ENCODE assay signal across 8 cellular contexts in genomic region chr18:54269924-54270844, GRCh38. TPM values are rescaled to one million over a fixed set of nuclear protein-coding genes. Genes with fewer than 3 reads are reported as not detected.
DNase-seq lines count a peak whose midpoint lies in the region; ATAC-seq and TF ChIP-seq lines count a peak whose summit lies in the region.

No MANE protein-coding gene starts in this region.

- H3K4me3 Mint-ChIP-seq in brain (peak overlapping the region; percentile 86 to 96 (median 93)), immature natural killer cell (peak overlapping the region; percentile 92 to 97 (median 95))

- H3K4me1 Mint-ChIP-seq in brain: peaks cover 51% of the 10 kb centered on the region
- H3K4me1 Mint-ChIP-seq in immature natural killer cell: peaks cover 19 to 27% of the 10 kb centered on the region in 2 donors

- peak overlapping the region; percentile 81 to 97 (median 92) for H3K27ac Mint-ChIP-seq in brain
- peak overlapping the region; percentile 94 to 98 (median 96) for H3K27ac Mint-ChIP-seq in immature natural killer cell

- peaks cover 0 to 2% (median 0%) of the 10 kb centered on the region in 5 experiments for H3K9me3 Mint-ChIP-seq in brain
- no peaks in the 10 kb centered on the region for H3K9me3 Mint-ChIP-seq in immature natural killer cell

- peaks cover 4% of the 10 kb centered on the region for H3K27me3 Mint-ChIP-seq in brain
- H3K27me3 Mint-ChIP-seq in immature natural killer cell (ENCODE audit: low read depth in 3 of 3): peaks cover 6 to 12% (median 8%) of the 10 kb centered on the region in 3 donors

- peak; percentile 82 for DNase-seq in GDM1 (lab: John Stamatoyannopoulos, UW)
- DNase-seq in KG1 (lab: John Stamatoyannopoulos, UW): peak; percentile 71
- peak; percentile 62 to 78 for DNase-seq in SW 1271 (lab: John Stamatoyannopoulos, UW)
- DNase-seq in immature natural killer cell: peak; percentile 6 to 60 (median 20)
- DNase-seq in stimulated activated CD4-positive, alpha-beta T cell treated with anti-CD3 and anti-CD28 coated beads, Interleukin-12 subunit alpha, Interleukin-12 subunit beta, amount 100 ng/mL, for 48 hours (ENCODE audit: low read depth in 2 of 3, low spot score in 1 of 3): peak; percentile 45 to 55 (median 50)
- DNase-seq in HPDE6-E6E7 (ENCODE audit: extremely low spot score): no peak

- ATAC-seq in GM21786 (IDR thresholded peaks at IDR 0.05; ENCODE audit: unreplicated experiment): peak; percentile 33

- peak; percentile 52 to 68 for TF ChIP-seq CTCF in brain (conservative IDR thresholded peaks at IDR 0.05)

- H3K36me3 Mint-ChIP-seq in brain (peaks cover 6% of the 10 kb centered on the region), immature natural killer cell (peaks cover 0 to 2% (median 0%) of the 10 kb centered on the region in 3 donors)

RNA-seq across cellular contexts. Expression of gene POLI, which starts 0.9 kb away (rescaled TPM):
- polyA plus RNA-seq in brain (ENCODE audit: insufficient read depth, low read depth, low replicate concordance) (6.6 TPM), immature natural killer cell (1 to 10 TPM; 2.7 to 3.9 (median 2.8) TPM)

RNA-seq across cellular contexts. Expression of gene MBD2, which starts 45.7 kb away (rescaled TPM):
- polyA plus RNA-seq in brain (ENCODE audit: insufficient read depth, low read depth, low replicate concordance) (44.5 TPM), immature natural killer cell (1 to 10 TPM; 3.7 to 8.1 (median 7.8) TPM)
